In the genomic region with DNA sequence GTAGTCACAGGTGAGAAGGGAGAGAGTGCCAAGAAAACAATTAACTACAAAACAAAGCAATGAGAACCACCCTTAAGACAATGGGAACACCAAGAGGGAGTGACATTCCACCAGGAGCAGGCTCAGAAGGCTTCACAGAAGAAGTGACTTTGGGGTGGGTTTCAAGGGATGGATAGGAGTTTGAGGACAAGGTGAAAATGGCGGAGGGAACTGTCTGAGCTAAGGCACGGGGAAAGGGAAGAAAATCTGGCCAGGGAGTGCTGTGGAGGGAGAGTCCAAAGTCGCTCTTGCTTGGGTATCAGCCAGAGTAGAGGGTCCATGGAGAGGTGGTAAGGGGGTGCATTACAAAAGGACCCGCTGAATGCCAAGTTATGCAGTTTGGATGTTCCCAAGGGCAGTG, we compare ENCODE assay signal across 26 cellular contexts.
"Had no signal": no experiment of that assay in that cellular context is flagged by ENCODE, and none has a peak within 500 bp of the region (broad histone marks: within the 10 kb centered on the region; RNA-seq: fewer than 3 reads in every experiment).

No MANE protein-coding gene starts in this region.

- H3K9me3 ChIP-seq: ovary, right lobe of liver, sigmoid colon, thyroid gland, vagina had no signal

- H3K4me1 Mint-ChIP-seq: stimulated activated effector memory CD8-positive, alpha-beta T cell treated with anti-CD3 and anti-CD28 coated beads, Interleukin-12 subunit alpha, Interleukin-12 subunit beta, amount 100 ng/mL, for 72 hours had no signal

- H3K4me2 ChIP-seq: neural progenitor cell had no signal

- H3K36me3 Mint-ChIP-seq: neural progenitor cell; stimulated activated effector memory CD8-positive, alpha-beta T cell treated with anti-CD3 and anti-CD28 coated beads, Interleukin-12 subunit alpha, Interleukin-12 subunit beta, amount 100 ng/mL, for 72 hours; stimulated activated naive B cell treated with anti-CD40 and anti-IgM and Interleukin-4, amounts not matched to agents 10 μg/mL and 1 μg/mL and 100 μg/mL, for 72 hours had no signal

- H3K27ac ChIP-seq: neural progenitor cell, ovary, parathyroid adenoma, psoas muscle, right lobe of liver, sigmoid colon, stomach, thoracic aorta, thyroid gland, upper lobe of left lung, vagina had no signal

- DNase-seq: occipital lobe; ovary; psoas muscle; right cardiac atrium; right lobe of liver; small intestine; stimulated activated CD4-positive, alpha-beta T cell treated with anti-CD3 and anti-CD28 coated beads, Interleukin-15, amount 100 ng/mL, for 24 hours; stimulated activated CD4-positive, alpha-beta T cell treated with anti-CD3 and anti-CD28 coated beads, Interleukin-2, amount 100 ng/mL, for 24 hours; stimulated activated CD4-positive, alpha-beta T cell treated with anti-CD3 and anti-CD28 coated beads, Interleukin-2, amount 100 ng/mL, for 48 hours; stimulated activated CD4-positive, alpha-beta T cell treated with anti-CD3 and anti-CD28 coated beads, Interleukin-4, amount 100 ng/mL, for 24 hours; stimulated activated naive B cell treated with anti-CD40 and anti-IgM and Interleukin-4, amounts not matched to agents 10 μg/mL and 1 μg/mL and 100 μg/mL, for 72 hours; stimulated activated naive CD4-positive, alpha-beta T cell treated with Interleukin-2 at 50 U/mL for 16 hours; stomach; thyroid gland; trophoblast cell; upper lobe of left lung had no signal

- H3K79me2 ChIP-seq: parathyroid adenoma had no signal

- H3K4me3 ChIP-seq: neural progenitor cell, ovary, psoas muscle, right lobe of liver, sigmoid colon, stomach, thoracic aorta, thyroid gland, tibial nerve, upper lobe of left lung, vagina had no signal

- ATAC-seq: psoas muscle; right cardiac atrium; right lobe of liver; stimulated activated effector memory CD8-positive, alpha-beta T cell treated with anti-CD3 and anti-CD28 coated beads, Interleukin-12 subunit alpha, Interleukin-12 subunit beta, amount 100 ng/mL, for 72 hours; stimulated activated naive B cell treated with anti-CD40 and anti-IgM and Interleukin-4, amounts not matched to agents 10 μg/mL and 1 μg/mL and 100 μg/mL, for 72 hours had no signal

- H3K4me3 Mint-ChIP-seq: nephron; neural progenitor cell; stimulated activated effector memory CD8-positive, alpha-beta T cell treated with anti-CD3 and anti-CD28 coated beads, Interleukin-12 subunit alpha, Interleukin-12 subunit beta, amount 100 ng/mL, for 72 hours; stimulated activated naive B cell treated with anti-CD40 and anti-IgM and Interleukin-4, amounts not matched to agents 10 μg/mL and 1 μg/mL and 100 μg/mL, for 72 hours; stimulated activated naive CD8-positive, alpha-beta T cell treated with anti-CD3 and anti-CD28 coated beads, Interleukin-15, Interleukin-2, amounts not matched to agents 100 ng/mL and 50 ng/mL, for 24 hours had no signal

- H3K4me1 ChIP-seq: parathyroid adenoma, psoas muscle, right lobe of liver, sigmoid colon, stomach, thyroid gland, upper lobe of left lung, vagina had no signal

- H3K27ac Mint-ChIP-seq: nephron; neural progenitor cell; progenitor cell of endocrine pancreas; stimulated activated effector memory CD8-positive, alpha-beta T cell treated with anti-CD3 and anti-CD28 coated beads, Interleukin-12 subunit alpha, Interleukin-12 subunit beta, amount 100 ng/mL, for 72 hours; stimulated activated naive B cell treated with anti-CD40 and anti-IgM and Interleukin-4, amounts not matched to agents 10 μg/mL and 1 μg/mL and 100 μg/mL, for 72 hours; stimulated activated naive CD8-positive, alpha-beta T cell treated with anti-CD3 and anti-CD28 coated beads, Interleukin-15, Interleukin-2, amounts not matched to agents 100 ng/mL and 50 ng/mL, for 24 hours had no signal

- H2AFZ ChIP-seq: neural progenitor cell, parathyroid adenoma had no signal

- H3K9ac ChIP-seq: neural progenitor cell, parathyroid adenoma had no signal

- H3K27me3 ChIP-seq: ovary, right lobe of liver, thyroid gland, upper lobe of left lung, vagina had no signal

- H3K36me3 ChIP-seq: neural progenitor cell, ovary, right lobe of liver, sigmoid colon, stomach, thoracic aorta, thyroid gland, tibial nerve, upper lobe of left lung, vagina had no signal
